In genomic region chr1:72006092-72006491, GRCh38 we compare ENCODE assay signal across 22 cellular contexts.
DNase-seq lines count a peak whose midpoint lies in the region; ATAC-seq, FAIRE-seq and TF ChIP-seq lines count a peak whose summit lies in the region.
"Had no signal": no experiment of that assay in that cellular context is flagged by ENCODE, and none has a peak within 500 bp of the region (broad histone marks: within the 10 kb centered on the region; RNA-seq: fewer than 3 reads in every experiment).

No MANE protein-coding gene starts in this region.

- no peaks in the 10 kb centered on the region for H4K20me1 ChIP-seq in astrocyte (ENCODE audit: insufficient read depth, low read length)

- H3K36me3 ChIP-seq in astrocyte (ENCODE audit: insufficient read depth, low read length): no peaks in the 10 kb centered on the region

- H3K36me3 Mint-ChIP-seq in HFFc6 (ENCODE audit: low read depth): no peaks in the 10 kb centered on the region
- no peaks in the 10 kb centered on the region for H3K36me3 Mint-ChIP-seq in astrocyte (ENCODE audit: low read depth, unreplicated experiment)
- no peaks in the 10 kb centered on the region for H3K36me3 Mint-ChIP-seq in nephron progenitor cell (ENCODE audit: low read depth)

- H3K4me3 ChIP-seq in AG04449 (ENCODE audit: low read depth, low read length): no peak overlapping the region
- H3K4me3 ChIP-seq in astrocyte (ENCODE audit: insufficient read depth, low read depth, low read length): no peak overlapping the region
- H3K4me3 ChIP-seq: PC-9 had no signal

- no peak overlapping the region for H2AFZ ChIP-seq in astrocyte (ENCODE audit: low read depth, low read length)
- H2AFZ ChIP-seq: PC-9 had no signal

- no peaks in the 10 kb centered on the region for H3K27me3 Mint-ChIP-seq in HFFc6 (ENCODE audit: insufficient read depth)
- H3K27me3 Mint-ChIP-seq in astrocyte (ENCODE audit: low read depth, unreplicated experiment): no peaks in the 10 kb centered on the region
- H3K27me3 Mint-ChIP-seq in nephron progenitor cell (ENCODE audit: low read depth, poor library complexity): no peaks in the 10 kb centered on the region
- H3K27me3 Mint-ChIP-seq: CD4-positive, alpha-beta T cell had no signal

- H3K27me3 ChIP-seq in astrocyte (ENCODE audit: insufficient read depth, low read length): no peaks in the 10 kb centered on the region

- POLR2A ChIA-PET in AG04449 (lab: Yijun Ruan, JAX): no interaction called here

- CTCF ChIA-PET in AG04449 (lab: Yijun Ruan, JAX): no interaction called here

- H3K27ac Mint-ChIP-seq in HFFc6: no peak overlapping the region
- H3K27ac Mint-ChIP-seq in astrocyte (ENCODE audit: unreplicated experiment): no peak overlapping the region
- no peak overlapping the region for H3K27ac Mint-ChIP-seq in nephron progenitor cell
- H3K27ac Mint-ChIP-seq: CD4-positive, alpha-beta T cell had no signal

- no peak overlapping the region for H3K27ac ChIP-seq in astrocyte (ENCODE audit: low read depth, low read length)
- H3K27ac ChIP-seq: PC-9, RWPE1 had no signal

- H3K4me1 Mint-ChIP-seq in HFFc6 (ENCODE audit: low read depth) (peaks cover 23% of the 10 kb centered on the region), astrocyte (ENCODE audit: low read depth, unreplicated experiment) (peaks cover 15% of the 10 kb centered on the region), nephron progenitor cell (peaks cover 4% of the 10 kb centered on the region)

- TF ChIP-seq CTCF in AG04449 (IDR thresholded peaks at IDR 0.05; ENCODE audit: insufficient read depth, low read length, missing control alignments): no peak
- no peak for TF ChIP-seq CTCF in HFFc6 (IDR thresholded peaks at IDR 0.05)
- no peak for TF ChIP-seq CTCF in astrocyte (IDR thresholded peaks at IDR 0.05; ENCODE audit: insufficient read depth, low read depth, low read length)
- no peak for TF ChIP-seq CTCF in nephron progenitor cell (IDR thresholded peaks at IDR 0.05)

- H3K9ac ChIP-seq in astrocyte (ENCODE audit: low read length): no peak overlapping the region

- no peaks in the 10 kb centered on the region for H3K9me3 ChIP-seq in astrocyte (ENCODE audit: insufficient read depth, low read depth, low read length)
- H3K9me3 ChIP-seq: Caco-2 had no signal

- ATAC-seq in esophagus mucosa: no peak
- ATAC-seq in stimulated activated naive CD8-positive, alpha-beta T cell treated with anti-CD3 and anti-CD28 coated beads, Interleukin-15, Interleukin-2, amounts not matched to agents 100 U/mL and 50 U/mL, for 24 hours: no peak
- ATAC-seq: HepG2 had no signal

- no peak overlapping the region for H3K4me2 ChIP-seq in astrocyte (ENCODE audit: low read length)
- H3K4me2 ChIP-seq: PC-9 had no signal

- no peaks in the 10 kb centered on the region for H3K4me1 ChIP-seq in astrocyte (ENCODE audit: insufficient read depth, low read length)

- DNase-seq in AG04449 (ENCODE audit: low read depth, low spot score) (peak; percentile 21), HFFc6 (peak; percentile 18), astrocyte (ENCODE audit: low read depth) (peak; percentile 31), kidney tubule cell (ENCODE audit: low spot score) (peak; percentile 3), NK-92 (lab: John Stamatoyannopoulos, UW; ENCODE audit: unreplicated experiment) (no peak), nephron progenitor cell (no peak)
- DNase-seq in stimulated activated naive CD8-positive, alpha-beta T cell treated with anti-CD3 and anti-CD28 coated beads, Interleukin-15, Interleukin-2, amounts not matched to agents 100 U/mL and 50 U/mL, for 24 hours: no peak
- DNase-seq: 8988T; Caco-2; CD4-positive, alpha-beta T cell; KG1; MV-4-11; NCI-H1417 treated with DMSO at 0.1 percent for 48 hours; NCI-H187 treated with DMSO at 0.1 percent for 48 hours; NCI-H345; NCI-H524 treated with DMSO at 0.1 percent for 48 hours; PC-9; SIG-M5 had no signal

- no peaks in the 10 kb centered on the region for H3K79me2 ChIP-seq in astrocyte (ENCODE audit: insufficient read depth, low read length)

- H3K4me3 Mint-ChIP-seq in HFFc6: no peak overlapping the region
- H3K4me3 Mint-ChIP-seq in astrocyte (ENCODE audit: unreplicated experiment): no peak overlapping the region
- H3K4me3 Mint-ChIP-seq in nephron progenitor cell: no peak overlapping the region
- H3K4me3 Mint-ChIP-seq: CD4-positive, alpha-beta T cell had no signal

- no peaks in the 10 kb centered on the region for H3K9me3 Mint-ChIP-seq in HFFc6
- H3K9me3 Mint-ChIP-seq in astrocyte (ENCODE audit: unreplicated experiment): no peaks in the 10 kb centered on the region
- H3K9me3 Mint-ChIP-seq in nephron progenitor cell: no peaks in the 10 kb centered on the region
- H3K9me3 Mint-ChIP-seq: CD4-positive, alpha-beta T cell had no signal

- no peak for FAIRE-seq in astrocyte (lab: Jason Lieb, UNC)
- FAIRE-seq: H54, HepG2 had no signal

Comparison
In these comparisons a context has a peak if more than half of its experiments do, and no peak if none do; other contexts are left out.
1. DNase-seq: peak in AG04449 (single experiment), HFFc6 (single experiment), astrocyte (single experiment) and kidney tubule cell (single experiment); none in NK-92 (single experiment), nephron progenitor cell (single experiment) and stimulated activated naive CD8-positive, alpha-beta T cell treated with anti-CD3 and anti-CD28 coated beads, Interleukin-15, Interleukin-2, amounts not matched to agents 100 U/mL and 50 U/mL, for 24 hours (single experiment).